ENCODE assay signal across 1 cellular context in the genomic region with DNA sequence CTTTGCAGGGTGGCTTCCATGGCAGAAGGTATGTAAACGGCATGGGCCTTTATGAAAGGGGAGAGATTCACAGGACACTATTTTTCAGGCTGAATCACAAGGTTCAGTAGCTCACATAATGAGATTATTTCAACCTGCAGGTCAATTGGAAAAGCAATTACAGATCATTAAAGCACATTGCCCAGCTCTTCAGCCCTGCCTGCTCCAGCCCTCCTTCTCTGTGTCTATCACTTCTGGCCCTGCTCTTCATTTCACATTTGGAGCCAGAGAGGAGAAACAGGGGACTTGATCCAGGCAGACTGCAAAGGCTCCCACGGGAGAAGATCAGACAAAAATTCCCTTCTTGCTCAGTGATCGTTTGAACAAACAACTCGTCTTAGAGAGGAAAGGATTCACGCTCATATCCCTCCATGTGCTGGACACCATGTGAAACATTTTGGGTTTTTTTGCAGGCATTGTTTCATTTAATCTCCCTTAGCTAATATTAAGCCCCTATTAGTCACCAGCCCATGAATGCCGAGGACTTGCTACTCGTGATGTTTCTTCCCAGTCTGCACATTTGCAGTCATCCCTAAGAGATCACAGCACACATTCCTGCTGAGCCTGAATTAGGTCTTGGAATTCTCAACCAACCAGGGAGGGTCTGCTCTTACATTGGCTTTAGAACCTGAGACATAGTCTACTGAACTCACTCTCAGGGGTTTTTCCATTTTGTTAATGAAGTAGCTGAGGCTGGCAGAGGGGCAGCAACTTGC.
TF ChIP-seq lines count a peak whose summit lies in the region.

No MANE protein-coding gene starts in this region.

TF ChIP-seq in HepG2, 621 proteins besides CTCF, POLR2A, EP300 and RAD21 (continued from another document):
- TF ChIP-seq, protein P1, sequence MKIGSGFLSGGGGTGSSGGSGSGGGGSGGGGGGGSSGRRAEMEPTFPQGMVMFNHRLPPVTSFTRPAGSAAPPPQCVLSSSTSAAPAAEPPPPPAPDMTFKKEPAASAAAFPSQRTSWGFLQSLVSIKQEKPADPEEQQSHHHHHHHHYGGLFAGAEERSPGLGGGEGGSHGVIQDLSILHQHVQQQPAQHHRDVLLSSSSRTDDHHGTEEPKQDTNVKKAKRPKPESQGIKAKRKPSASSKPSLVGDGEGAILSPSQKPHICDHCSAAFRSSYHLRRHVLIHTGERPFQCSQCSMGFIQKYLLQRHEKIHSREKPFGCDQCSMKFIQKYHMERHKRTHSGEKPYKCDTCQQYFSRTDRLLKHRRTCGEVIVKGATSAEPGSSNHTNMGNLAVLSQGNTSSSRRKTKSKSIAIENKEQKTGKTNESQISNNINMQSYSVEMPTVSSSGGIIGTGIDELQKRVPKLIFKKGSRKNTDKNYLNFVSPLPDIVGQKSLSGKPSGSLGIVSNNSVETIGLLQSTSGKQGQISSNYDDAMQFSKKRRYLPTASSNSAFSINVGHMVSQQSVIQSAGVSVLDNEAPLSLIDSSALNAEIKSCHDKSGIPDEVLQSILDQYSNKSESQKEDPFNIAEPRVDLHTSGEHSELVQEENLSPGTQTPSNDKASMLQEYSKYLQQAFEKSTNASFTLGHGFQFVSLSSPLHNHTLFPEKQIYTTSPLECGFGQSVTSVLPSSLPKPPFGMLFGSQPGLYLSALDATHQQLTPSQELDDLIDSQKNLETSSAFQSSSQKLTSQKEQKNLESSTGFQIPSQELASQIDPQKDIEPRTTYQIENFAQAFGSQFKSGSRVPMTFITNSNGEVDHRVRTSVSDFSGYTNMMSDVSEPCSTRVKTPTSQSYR (CRISPR knock-in tag; IDR thresholded peaks at IDR 0.05; ENCODE audit: borderline replicate concordance), result no peak
- TF ChIP-seq TP53 (CRISPR knock-in tag; conservative IDR thresholded peaks at IDR 0.05) (no peak), ZNF292 (CRISPR knock-in tag; IDR thresholded peaks at IDR 0.05; ENCODE audit: borderline replicate concordance, low read depth) (no peak), ZNF205 (CRISPR knock-in tag; IDR thresholded peaks at IDR 0.05) (no peak), ZNF354B (CRISPR knock-in tag; IDR thresholded peaks at IDR 0.05) (no peak), ZNF768 (CRISPR knock-in tag; IDR thresholded peaks at IDR 0.05) (no peak)
- TF ChIP-seq, protein P2, sequence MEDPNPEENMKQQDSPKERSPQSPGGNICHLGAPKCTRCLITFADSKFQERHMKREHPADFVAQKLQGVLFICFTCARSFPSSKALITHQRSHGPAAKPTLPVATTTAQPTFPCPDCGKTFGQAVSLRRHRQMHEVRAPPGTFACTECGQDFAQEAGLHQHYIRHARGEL (CRISPR knock-in tag; IDR thresholded peaks at IDR 0.05), result no peak
